ENCODE assay signal across 16 cellular contexts in genomic region chr12:91332305-91332704, GRCh38.
DNase-seq lines count a peak whose midpoint lies in the region; ATAC-seq and TF ChIP-seq lines count a peak whose summit lies in the region.
"Had no signal": no experiment of that assay in that cellular context is flagged by ENCODE, and none has a peak within 500 bp of the region (broad histone marks: within the 10 kb centered on the region; RNA-seq: fewer than 3 reads in every experiment).

No MANE protein-coding gene starts in this region.

- CTCF ChIA-PET in HEK293T (lab: Yijun Ruan, JAX): no interaction called here

- DNase-seq in AG10803 (ENCODE audit: low read depth) (no peak), Karpas-422 (peak; percentile 77), SK-N-DZ (ENCODE audit: low spot score) (peak; percentile 34), occipital lobe (lab: John Stamatoyannopoulos, UW) (no peak), HEK293T (ENCODE audit: extremely low spot score) (no peak)
- DNase-seq in effector memory CD8-positive, alpha-beta T cell: no peak
- DNase-seq: activated CD4-positive, CD25-positive, alpha-beta regulatory T cell treated with anti-CD3 and anti-CD28 coated beads, Interleukin-2, amount 50 U/mL, for 72 hours; DMS79 treated with DMSO at 0.1 percent for 48 hours; NCI-H1092 treated with DMSO at 0.1 percent for 48 hours; T-helper 17 cell had no signal

- no peak overlapping the region for H2AFZ ChIP-seq in Karpas-422 (ENCODE audit: low read length)

- peaks cover 7 to 20% of the 10 kb centered on the region in 2 donors for H3K27me3 Mint-ChIP-seq in effector memory CD8-positive, alpha-beta T cell
- H3K27me3 Mint-ChIP-seq: type B pancreatic cell had no signal

- H3K79me2 ChIP-seq in Karpas-422 (ENCODE audit: low read length): no peaks in the 10 kb centered on the region

- TF ChIP-seq POLR2A in gastroesophageal sphincter (IDR thresholded peaks at IDR 0.05): no peak

- no peaks in the 10 kb centered on the region for H3K4me1 Mint-ChIP-seq in effector memory CD8-positive, alpha-beta T cell (ENCODE audit: low read depth in 2 of 2)
- H3K4me1 Mint-ChIP-seq: activated naive CD4-positive, alpha-beta T cell treated with anti-CD3 and anti-CD28 coated beads, Interleukin-2, amount 50 U/mL, for 24 hours; T-helper 17 cell had no signal

- ATAC-seq in gastroesophageal sphincter (no peak), GM19324 (IDR thresholded peaks at IDR 0.05; ENCODE audit: low FRiP score, unreplicated experiment) (no peak)
- no peak for ATAC-seq in effector memory CD8-positive, alpha-beta T cell (replicated peaks)
- ATAC-seq: HepG2, T-helper 17 cell had no signal

- H3K4me2 ChIP-seq in Karpas-422 (ENCODE audit: low read depth, low read length, poor library complexity, severe bottlenecking): no peak overlapping the region

- no peaks in the 10 kb centered on the region for H4K20me1 ChIP-seq in Karpas-422 (ENCODE audit: insufficient read depth, low read depth, low read length)

- TF ChIP-seq CTCF in AG10803 (conservative IDR thresholded peaks at IDR 0.05; ENCODE audit: low read length) (peak; percentile 19; the same call in 1 of the 2 replicates), gastroesophageal sphincter (IDR thresholded peaks at IDR 0.05) (peak in 3 of 4 experiments; percentile 15 to 22 (median 20))

- H3K27me3 ChIP-seq in Karpas-422 (ENCODE audit: low read length): no peaks in the 10 kb centered on the region
- no peaks in the 10 kb centered on the region for H3K27me3 ChIP-seq in gastroesophageal sphincter
- H3K27me3 ChIP-seq: cardiac muscle cell had no signal

- no peak overlapping the region for H3K27ac ChIP-seq in Karpas-422 (ENCODE audit: low read length)
- no peak overlapping the region for H3K27ac ChIP-seq in gastroesophageal sphincter
- H3K27ac ChIP-seq: cardiac muscle cell had no signal

- WGBS in gastroesophageal sphincter (ENCODE audit: low coverage in 1 of 2), 2 donors: 89 to 94% methylated on average over 1 of the region's 1 CpG

- H3K27ac Mint-ChIP-seq in effector memory CD8-positive, alpha-beta T cell: no peak overlapping the region
- H3K27ac Mint-ChIP-seq: activated naive CD4-positive, alpha-beta T cell treated with anti-CD3 and anti-CD28 coated beads, Interleukin-2, amount 50 U/mL, for 24 hours; T-helper 17 cell; type B pancreatic cell had no signal

- H3K36me3 Mint-ChIP-seq in effector memory CD8-positive, alpha-beta T cell (ENCODE audit: insufficient read depth): no peaks in the 10 kb centered on the region
- H3K36me3 Mint-ChIP-seq: activated naive CD4-positive, alpha-beta T cell treated with anti-CD3 and anti-CD28 coated beads, Interleukin-2, amount 50 U/mL, for 24 hours; type B pancreatic cell had no signal

- no peak for TF ChIP-seq EP300 in gastroesophageal sphincter (IDR thresholded peaks at IDR 0.05)

- H3K4me1 ChIP-seq in Karpas-422 (ENCODE audit: low read length) (peaks cover 24% of the 10 kb centered on the region), gastroesophageal sphincter (peaks cover 0 to 8% (median 5%) of the 10 kb centered on the region in 3 donors)

- H3K9me3 Mint-ChIP-seq in effector memory CD8-positive, alpha-beta T cell: no peaks in the 10 kb centered on the region
- H3K9me3 Mint-ChIP-seq: activated naive CD4-positive, alpha-beta T cell treated with anti-CD3 and anti-CD28 coated beads, Interleukin-2, amount 50 U/mL, for 24 hours; type B pancreatic cell had no signal

- H3K9me3 ChIP-seq in Karpas-422 (ENCODE audit: low read length): no peaks in the 10 kb centered on the region
- H3K9me3 ChIP-seq in gastroesophageal sphincter: no peaks in the 10 kb centered on the region

- H3K4me3 Mint-ChIP-seq in effector memory CD8-positive, alpha-beta T cell: no peak overlapping the region
- H3K4me3 Mint-ChIP-seq: activated naive CD4-positive, alpha-beta T cell treated with anti-CD3 and anti-CD28 coated beads, Interleukin-2, amount 50 U/mL, for 24 hours; T-helper 17 cell; type B pancreatic cell had no signal

- H3K36me3 ChIP-seq in Karpas-422 (ENCODE audit: insufficient read depth, low read length) (no peaks in the 10 kb centered on the region), gastroesophageal sphincter (no peaks in the 10 kb centered on the region)
- H3K36me3 ChIP-seq: cardiac muscle cell had no signal

- POLR2A ChIA-PET in HEK293T (lab: Yijun Ruan, JAX): no interaction called here

- H3K9me2 ChIP-seq in Karpas-422 (replicated peaks; ENCODE audit: insufficient read depth, low read length): no peaks in the 10 kb centered on the region

- H3K4me3 ChIP-seq in AG10803 (ENCODE audit: low read length) (no peak overlapping the region), Karpas-422 (ENCODE audit: low read length) (no peak overlapping the region), gastroesophageal sphincter (no peak overlapping the region)
- H3K4me3 ChIP-seq: cardiac muscle cell had no signal

- H3K9ac ChIP-seq in Karpas-422 (ENCODE audit: low read length): no peak overlapping the region

TF ChIP-seq in HEK293T, 16 proteins besides CTCF, POLR2A, EP300 and RAD21:
- TF ChIP-seq CTBP1 (IDR thresholded peaks at IDR 0.05; ENCODE audit: borderline replicate concordance) (no peak), LEF1 (IDR thresholded peaks at IDR 0.05; ENCODE audit: borderline replicate concordance) (no peak), ELF4 (IDR thresholded peaks at IDR 0.05) (no peak), TARDBP (IDR thresholded peaks at IDR 0.05) (no peak), SUZ12 (IDR thresholded peaks at IDR 0.05) (no peak), PKNOX1 (IDR thresholded peaks at IDR 0.05) (no peak), FOXK2 (IDR thresholded peaks at IDR 0.05) (no peak), FOXM1 (IDR thresholded peaks at IDR 0.05; ENCODE audit: borderline replicate concordance) (no peak), HDGF (IDR thresholded peaks at IDR 0.05; ENCODE audit: borderline replicate concordance) (no peak), SP1 (IDR thresholded peaks at IDR 0.05) (no peak), ZNF384 (IDR thresholded peaks at IDR 0.05) (no peak), FOXA1 (IDR thresholded peaks at IDR 0.05) (no peak), BHLHE40 (IDR thresholded peaks at IDR 0.05; ENCODE audit: borderline replicate concordance) (no peak), NFRKB (IDR thresholded peaks at IDR 0.05) (no peak), ARNT (IDR thresholded peaks at IDR 0.05) (no peak), L3MBTL2 (conservative IDR thresholded peaks at IDR 0.05) (no peak)
TF ChIP-seq in HEK293T: peak in this region for 0.

Comparison
In these comparisons a context has a peak if more than half of its experiments do, and no peak if none do; other contexts are left out.
1. DNase-seq: peak in Karpas-422 (single experiment) and SK-N-DZ (single experiment); none in AG10803 (single experiment), effector memory CD8-positive, alpha-beta T cell (0 of 3), occipital lobe (single experiment) and HEK293T (single experiment).